ENCODE assay signal across 8 cellular contexts in genomic region chr9:133955821-133956411, GRCh38. TPM values are rescaled to one million over a fixed set of nuclear protein-coding genes. Genes with fewer than 3 reads are reported as not detected.
A peak's percentile ranks its signal among the peaks of the same experiment; 100 is the strongest.
DNase-seq lines count a peak whose midpoint lies in the region; ATAC-seq and TF ChIP-seq lines count a peak whose summit lies in the region.

No MANE protein-coding gene starts in this region.

- H3K4me1 Mint-ChIP-seq in osteocyte (ENCODE audit: unreplicated experiment), result peaks cover 61% of the 10 kb centered on the region

- ATAC-seq in GM19328 (IDR thresholded peaks at IDR 0.05; ENCODE audit: unreplicated experiment) (no peak), HG02884 (IDR thresholded peaks at IDR 0.05; ENCODE audit: unreplicated experiment) (no peak), HG03457 (IDR thresholded peaks at IDR 0.05; ENCODE audit: unreplicated experiment) (no peak)

- no peaks in the 10 kb centered on the region for H3K36me3 Mint-ChIP-seq in osteocyte (ENCODE audit: unreplicated experiment)

- H3K27me3 Mint-ChIP-seq in osteocyte (ENCODE audit: unreplicated experiment), result no peaks in the 10 kb centered on the region

- H3K4me3 ChIP-seq in WI38 (ENCODE audit: low read depth, low read length), result peak overlapping the region; percentile 21; the same call in 1 of the 2 replicates

- H3K9me3 Mint-ChIP-seq in osteocyte (ENCODE audit: unreplicated experiment), result no peaks in the 10 kb centered on the region

- peak overlapping the region; percentile 67 for H3K4me3 Mint-ChIP-seq in osteocyte (ENCODE audit: unreplicated experiment)

- DNase-seq in activated CD4-positive, alpha-beta T cell treated with anti-CD3 and anti-CD28 coated beads for 48 hours, result peak; percentile 42
- DNase-seq in activated CD4-positive, alpha-beta T cell treated with anti-CD3 and anti-CD28 coated beads for 4 hours, result no peak
- DNase-seq in epidermal melanocyte (ENCODE audit: insufficient read length, low spot score), result peak; percentile 37
- DNase-seq in osteocyte (ENCODE audit: extremely low spot score, unreplicated experiment), result no peak

- no peak for TF ChIP-seq CTCF in WI38 (IDR thresholded peaks at IDR 0.05; ENCODE audit: low read depth, low read length)
- TF ChIP-seq CTCF in osteocyte (IDR thresholded peaks at IDR 0.05), result peak; percentile 24

- peak overlapping the region; percentile 94 for H3K27ac Mint-ChIP-seq in osteocyte (ENCODE audit: unreplicated experiment)

RNA-seq across cellular contexts. Expression of gene VAV2, which starts 36.2 kb away (rescaled TPM):
- total RNA-seq in osteocyte, result 21.5 and 24.4 TPM in 2 replicates

Comparison
In these comparisons a context has a peak if more than half of its experiments do, and no peak if none do; other contexts are left out.
1. DNase-seq: peak in activated CD4-positive, alpha-beta T cell treated with anti-CD3 and anti-CD28 coated beads for 48 hours (single experiment) and epidermal melanocyte (single experiment); none in activated CD4-positive, alpha-beta T cell treated with anti-CD3 and anti-CD28 coated beads for 4 hours (0 of 2) and osteocyte (single experiment).